Comparison of ENCODE assay signal across 18 cellular contexts in the genomic region with DNA sequence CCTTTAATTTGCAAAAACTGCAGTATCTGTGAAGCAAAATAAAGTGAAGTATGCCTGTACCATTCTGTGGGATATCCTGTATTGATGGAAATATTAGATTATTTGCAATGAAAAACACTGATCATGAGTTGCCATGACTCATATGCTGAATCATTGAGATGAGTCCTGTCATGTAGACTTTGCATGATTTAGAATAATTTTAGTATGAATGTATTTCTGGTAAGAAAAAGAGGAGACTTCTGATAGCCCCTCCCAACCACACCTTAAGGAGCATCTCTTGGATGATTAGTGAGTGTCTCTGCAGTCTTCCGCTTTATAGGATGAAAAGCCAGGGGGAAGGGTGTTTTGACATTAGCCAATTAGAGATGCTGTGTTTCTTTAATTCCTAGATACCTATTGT. TPM values are rescaled to one million over a fixed set of nuclear protein-coding genes. Genes with fewer than 3 reads are reported as not detected.
"Had no signal": no experiment of that assay in that cellular context is flagged by ENCODE, and none has a peak within 500 bp of the region (broad histone marks: within the 10 kb centered on the region; RNA-seq: fewer than 3 reads in every experiment).

No MANE protein-coding gene starts in this region.

- H3K4me3 ChIP-seq: thoracic aorta, upper lobe of left lung had no signal

- H3K36me3 ChIP-seq: thoracic aorta, upper lobe of left lung had no signal

- H3K27ac ChIP-seq: parathyroid adenoma, thoracic aorta, upper lobe of left lung had no signal

- H3K9ac ChIP-seq: parathyroid adenoma had no signal

- H2AFZ ChIP-seq: parathyroid adenoma had no signal

- DNase-seq: activated CD4-positive, alpha-beta memory T cell treated with anti-CD3 and anti-CD28 coated beads, Interleukin-2, amount 10 ng/mL, durations not matched to agents 7 days and 5 days; activated CD4-positive, alpha-beta T cell treated with anti-CD3 and anti-CD28 coated beads for 36 hours; activated CD8-positive, alpha-beta memory T cell treated with anti-CD3 and anti-CD28 coated beads, Interleukin-2, amount 10 ng/mL, durations not matched to agents 7 days and 5 days; activated naive CD4-positive, alpha-beta T cell; activated naive CD8-positive, alpha-beta T cell treated with anti-CD3 and anti-CD28 coated beads, Interleukin-2, amount 10 ng/mL, durations not matched to agents 7 days and 5 days; amygdala; left cardiac atrium; natural killer cell; stimulated activated CD4-positive, alpha-beta T cell treated with anti-CD3 and anti-CD28 coated beads, Interleukin-4, amount 100 ng/mL, for 24 hours; upper lobe of left lung had no signal

- H3K9me3 ChIP-seq: thoracic aorta, upper lobe of left lung had no signal

- ATAC-seq: activated CD4-positive, alpha-beta T cell treated with anti-CD3 and anti-CD28 coated beads for 36 hours; activated CD8-positive, alpha-beta memory T cell treated with anti-CD3 and anti-CD28 coated beads, Interleukin-2, amount 10 ng/mL, durations not matched to agents 7 days and 5 days; activated T-helper 17 cell treated with anti-CD3 and anti-CD28 coated beads, Interleukin-2, amount 50 U/mL, for 72 hours; esophagus mucosa; left cardiac atrium; natural killer cell; sciatic nerve; stimulated activated effector memory CD8-positive, alpha-beta T cell treated with anti-CD3 and anti-CD28 coated beads, Interleukin-12 subunit alpha, Interleukin-12 subunit beta, amount 100 ng/mL, for 72 hours; WTC11 had no signal

- H3K4me1 ChIP-seq: upper lobe of left lung had no signal

- H3K79me2 ChIP-seq: parathyroid adenoma had no signal

- FAIRE-seq: colon had no signal

- H3K27me3 ChIP-seq: upper lobe of left lung had no signal

RNA-seq across cellular contexts. Expression of a gene that starts 55.2 kb away (rescaled TPM):
- total RNA-seq: activated naive CD8-positive, alpha-beta T cell treated with anti-CD3 and anti-CD28 coated beads, Interleukin-2, amount 10 ng/mL, durations not matched to agents 7 days and 5 days had no signal
